17 cellular contexts compared by ENCODE assay signal in genomic region chr3:4856564-4856963, GRCh38.
A peak's percentile ranks its signal among the peaks of the same experiment; 100 is the strongest.
DNase-seq lines count a peak whose midpoint lies in the region; ATAC-seq, FAIRE-seq and TF ChIP-seq lines count a peak whose summit lies in the region.
"Had no signal": no experiment of that assay in that cellular context is flagged by ENCODE, and none has a peak within 500 bp of the region (broad histone marks: within the 10 kb centered on the region; RNA-seq: fewer than 3 reads in every experiment).

No MANE protein-coding gene starts in this region.

- 67% methylated on average over 4 of the region's 4 CpGs for WGBS in liver
- 36% methylated on average over 4 of the region's 4 CpGs for WGBS in HepG2 (ENCODE audit: low lambda C conversion rate)
- 60% methylated on average over 4 of the region's 4 CpGs for WGBS in right lobe of liver (ENCODE audit: insufficient coverage, low coverage, low lambda C conversion rate, missing lambda C conversion rate)

- TF ChIP-seq POLR2A in HepG2 (IDR thresholded peaks at IDR 0.05; ENCODE audit: insufficient read depth in 1 of 2, low read depth in 2 of 2, low read length in 2 of 2), result no peak
- no peak for TF ChIP-seq POLR2A in right lobe of liver (IDR thresholded peaks at IDR 0.05)
- TF ChIP-seq POLR2A in breast epithelium (IDR thresholded peaks at IDR 0.05), result no peak

- TF ChIP-seq RAD21 in liver (IDR thresholded peaks at IDR 0.05), result no peak
- no peak for TF ChIP-seq RAD21 in HepG2 (CRISPR knock-in tag; IDR thresholded peaks at IDR 0.05)

- H2AFZ ChIP-seq in HepG2 (ENCODE audit: low read length), result no peak overlapping the region
- peak overlapping the region; percentile 24 for H2AFZ ChIP-seq in astrocyte (ENCODE audit: low read depth, low read length)

- peak overlapping the region in 2 of 3 donors; percentile 11 to 13 for H3K27ac Mint-ChIP-seq in IgD-negative memory B cell
- H3K27ac Mint-ChIP-seq in astrocyte (ENCODE audit: unreplicated experiment), result no peak overlapping the region
- H3K27ac Mint-ChIP-seq: CD4-positive, alpha-beta T cell had no signal

- CTCF ChIA-PET in HepG2 (lab: Yijun Ruan, JAX; ENCODE audit: low intra/inter-chr PET ratio, low total read pairs), result no interaction called here

- H3K4me2 ChIP-seq in HepG2 (ENCODE audit: low read depth, low read length) (no peak overlapping the region), astrocyte (ENCODE audit: low read length) (no peak overlapping the region)

- no peak for FAIRE-seq in HepG2 (lab: Jason Lieb, UNC)
- FAIRE-seq in astrocyte (lab: Jason Lieb, UNC), result no peak
- FAIRE-seq: H54 had no signal

- H3K27me3 Mint-ChIP-seq in IgD-negative memory B cell (no peaks in the 10 kb centered on the region), astrocyte (ENCODE audit: low read depth, unreplicated experiment) (no peaks in the 10 kb centered on the region)
- H3K27me3 Mint-ChIP-seq: CD4-positive, alpha-beta T cell had no signal

- H3K9ac ChIP-seq in liver (ENCODE audit: low read depth in 1 of 2, low read length in 2 of 2) (no peak overlapping the region), HepG2 (ENCODE audit: insufficient read depth, low read depth, low read length) (no peak overlapping the region), astrocyte (ENCODE audit: low read length) (no peak overlapping the region)

- no peak for ATAC-seq in HepG2
- peak; percentile 41 to 57 (median 51) for ATAC-seq in right lobe of liver
- no peak for ATAC-seq in HG02588 (IDR thresholded peaks at IDR 0.05; ENCODE audit: unreplicated experiment)
- ATAC-seq: PC-3 had no signal

- in situ Hi-C loops in HepG2 (cut with HindIII; ENCODE audit: extremely low pct_ligation_motif_present, low pct_unique_long_range_greater_than_20kb), result no loop called here

- H3K4me1 Mint-ChIP-seq in IgD-negative memory B cell, result peaks cover under 1 to 8% (median 3%) of the 10 kb centered on the region in 3 donors
- H3K4me1 Mint-ChIP-seq in astrocyte (ENCODE audit: low read depth, unreplicated experiment), result peaks cover 13% of the 10 kb centered on the region

- H3K27me3 ChIP-seq in liver (ENCODE audit: control insufficient read depth in 4 of 4, insufficient read depth in 4 of 4, low read length in 3 of 4), result no peaks in the 10 kb centered on the region
- no peaks in the 10 kb centered on the region; a peak in 1 of 5 replicates for H3K27me3 ChIP-seq in HepG2 (ENCODE audit: control insufficient read depth in 1 of 2, insufficient read depth in 2 of 2, low read length in 2 of 2)
- H3K27me3 ChIP-seq in astrocyte (ENCODE audit: insufficient read depth, low read length), result no peaks in the 10 kb centered on the region
- H3K27me3 ChIP-seq in right lobe of liver, result no peaks in the 10 kb centered on the region
- H3K27me3 ChIP-seq in breast epithelium, result no peaks in the 10 kb centered on the region
- H3K27me3 ChIP-seq: SJCRH30 had no signal

- POLR2A ChIA-PET in HepG2 (lab: Yijun Ruan, JAX), result no interaction called here

- no peaks in the 10 kb centered on the region for H3K36me3 ChIP-seq in liver (ENCODE audit: control insufficient read depth in 4 of 4, insufficient read depth in 3 of 4, low read depth in 1 of 4, low read length in 3 of 4)
- H3K36me3 ChIP-seq in HepG2 (replicated peaks in 1 of 2; ENCODE audit: control insufficient read depth in 1 of 2, insufficient read depth in 2 of 2, low read length in 2 of 2), result no peaks in the 10 kb centered on the region
- no peaks in the 10 kb centered on the region for H3K36me3 ChIP-seq in astrocyte (ENCODE audit: insufficient read depth, low read length)
- no peaks in the 10 kb centered on the region for H3K36me3 ChIP-seq in right lobe of liver
- H3K36me3 ChIP-seq in breast epithelium, result no peaks in the 10 kb centered on the region
- H3K36me3 ChIP-seq: SJCRH30 had no signal

- no peak overlapping the region for H3K4me3 ChIP-seq in liver (ENCODE audit: low read depth in 1 of 3, low read length in 3 of 3)
- no peak overlapping the region for H3K4me3 ChIP-seq in HepG2 (replicated peaks in 1 of 3; ENCODE audit: insufficient read depth in 1 of 3, low read depth in 2 of 3, low read length in 3 of 3)
- no peak overlapping the region for H3K4me3 ChIP-seq in astrocyte (ENCODE audit: insufficient read depth, low read depth, low read length)
- H3K4me3 ChIP-seq in right lobe of liver, result no peak overlapping the region
- no peak overlapping the region for H3K4me3 ChIP-seq in breast epithelium
- H3K4me3 ChIP-seq: SJCRH30 had no signal

- peaks cover 0 to 9% (median 6%) of the 10 kb centered on the region in 3 donors for H3K9me3 Mint-ChIP-seq in IgD-negative memory B cell
- peaks cover 4% of the 10 kb centered on the region for H3K9me3 Mint-ChIP-seq in astrocyte (ENCODE audit: unreplicated experiment)

- H3K9me3 ChIP-seq in liver (ENCODE audit: control insufficient read depth in 4 of 4, low read length in 3 of 4) (peaks cover 0 to 4% (median 2%) of the 10 kb centered on the region in 4 donors), HepG2 (ENCODE audit: low read length) (peaks cover 5% of the 10 kb centered on the region; the same call in 1 of the 2 replicates), astrocyte (ENCODE audit: insufficient read depth, low read depth, low read length) (peaks cover 1% of the 10 kb centered on the region), right lobe of liver (no peaks in the 10 kb centered on the region), breast epithelium (peaks cover 0 to 4% of the 10 kb centered on the region in 2 donors)

- peaks cover 4% of the 10 kb centered on the region for H3K36me3 Mint-ChIP-seq in IgD-negative memory B cell
- no peaks in the 10 kb centered on the region for H3K36me3 Mint-ChIP-seq in astrocyte (ENCODE audit: low read depth, unreplicated experiment)

- H3K4me3 Mint-ChIP-seq in IgD-negative memory B cell, result no peak overlapping the region
- H3K4me3 Mint-ChIP-seq in astrocyte (ENCODE audit: unreplicated experiment), result no peak overlapping the region
- H3K4me3 Mint-ChIP-seq: CD4-positive, alpha-beta T cell had no signal

- H3K79me2 ChIP-seq in HepG2 (ENCODE audit: insufficient read depth, low read length) (no peaks in the 10 kb centered on the region), astrocyte (ENCODE audit: insufficient read depth, low read length) (no peaks in the 10 kb centered on the region)

- no peaks in the 10 kb centered on the region for H4K20me1 ChIP-seq in HepG2 (ENCODE audit: insufficient read depth, low read length)
- no peaks in the 10 kb centered on the region for H4K20me1 ChIP-seq in astrocyte (ENCODE audit: insufficient read depth, low read length)

- DNase-seq in HepG2 (ENCODE audit: low spot score), result no peak
- DNase-seq in astrocyte (ENCODE audit: low read depth), result no peak
- no peak for DNase-seq in right lobe of liver
- DNase-seq in breast epithelium (ENCODE audit: low spot score in 2 of 2), result no peak
- DNase-seq: ACHN; CD4-positive, alpha-beta T cell; DMS53; NCI-H1417; NCI-H187 treated with DMSO at 0.1 percent for 48 hours; NCI-H510A; NCI-H774; PC-3; SJCRH30 had no signal

- no peak for TF ChIP-seq CTCF in liver (IDR thresholded peaks at IDR 0.05; ENCODE audit: low read depth, low read length, missing input control)
- no peak for TF ChIP-seq CTCF in HepG2 (CRISPR knock-in tag; IDR thresholded peaks at IDR 0.05)
- TF ChIP-seq CTCF in astrocyte (IDR thresholded peaks at IDR 0.05; ENCODE audit: insufficient read depth, low read depth, low read length), result no peak
- no peak for TF ChIP-seq CTCF in right lobe of liver (IDR thresholded peaks at IDR 0.05)
- no peak for TF ChIP-seq CTCF in breast epithelium (IDR thresholded peaks at IDR 0.05)

- BruUV-seq in HepG2 (replicated peaks; lab: Mats Ljungman, UMichigan), result no TSS peak

- H3K4me1 ChIP-seq in liver (ENCODE audit: control insufficient read depth in 4 of 4, insufficient read depth in 4 of 4, low read length in 3 of 4), result peaks cover 0 to 16% (median 2%) of the 10 kb centered on the region in 4 donors
- H3K4me1 ChIP-seq in HepG2 (ENCODE audit: insufficient read depth, low read length), result peaks cover 11% of the 10 kb centered on the region; the same call in 1 of the 2 replicates
- H3K4me1 ChIP-seq in astrocyte (ENCODE audit: insufficient read depth, low read length), result peaks cover 9% of the 10 kb centered on the region
- H3K4me1 ChIP-seq in right lobe of liver, result peaks cover 0 to 10% (median 3%) of the 10 kb centered on the region in 4 donors
- H3K4me1 ChIP-seq in breast epithelium, result no peaks in the 10 kb centered on the region

- peak overlapping the region; percentile 67 to 69 for H3K27ac ChIP-seq in liver (ENCODE audit: low read depth in 1 of 2, low read length in 2 of 2)
- no peak overlapping the region for H3K27ac ChIP-seq in HepG2 (ENCODE audit: extremely low read length, insufficient read depth, low read length)
- no peak overlapping the region for H3K27ac ChIP-seq in astrocyte (ENCODE audit: low read depth, low read length)
- peak overlapping the region in 2 of 3 donors; percentile 2 to 22 for H3K27ac ChIP-seq in right lobe of liver
- H3K27ac ChIP-seq in breast epithelium, result peak overlapping the region in 1 of 2 donors; percentile 4
- H3K27ac ChIP-seq: SJCRH30 had no signal

- TF ChIP-seq EP300 in HepG2 (IDR thresholded peaks at IDR 0.05; ENCODE audit: low read depth in 2 of 2, low read length in 2 of 2) (no peak), HepG2 (CRISPR knock-in tag; IDR thresholded peaks at IDR 0.05; ENCODE audit: borderline replicate concordance) (no peak)

- intact Hi-C loops in HepG2 (cut with micrococcal nuclease; ENCODE audit: unreplicated experiment), result no loop called here
- intact Hi-C loops in right lobe of liver (cut with DNase I), result no loop called here
- intact Hi-C loops in breast epithelium (cut with DNase I; ENCODE audit: low total_unique reads), result loop anchor here (5.0 kb wide), 1 partner anchor 324 kb away; no protein-coding TSS in a partner anchor

TF ChIP-seq in liver, 16 proteins besides CTCF, POLR2A, EP300 and RAD21 (continues in another document):
- TF ChIP-seq JUND (IDR thresholded peaks at IDR 0.05) (no peak), TAF1 (conservative IDR thresholded peaks at IDR 0.05) (no peak), MAX (IDR thresholded peaks at IDR 0.05) (no peak), EGR1 (IDR thresholded peaks at IDR 0.05; ENCODE audit: low read depth in 2 of 2) (no peak)

TF ChIP-seq in HepG2, 621 proteins besides CTCF, POLR2A, EP300 and RAD21 (continues in another document):
- TF ChIP-seq MXD1 (CRISPR knock-in tag; IDR thresholded peaks at IDR 0.05) (no peak), ZNF562 (CRISPR knock-in tag; IDR thresholded peaks at IDR 0.05; ENCODE audit: borderline replicate concordance) (no peak)

Comparison
In these comparisons a context has a peak if more than half of its experiments do, and no peak if none do; other contexts are left out.
1. H3K27ac ChIP-seq: peak in liver (2 of 2) and right lobe of liver (2 of 3); none in HepG2 (single experiment) and astrocyte (single experiment).
2. ATAC-seq: peak in right lobe of liver (4 of 4); none in HepG2 (single experiment) and HG02588 (single experiment).